In the genomic region with DNA sequence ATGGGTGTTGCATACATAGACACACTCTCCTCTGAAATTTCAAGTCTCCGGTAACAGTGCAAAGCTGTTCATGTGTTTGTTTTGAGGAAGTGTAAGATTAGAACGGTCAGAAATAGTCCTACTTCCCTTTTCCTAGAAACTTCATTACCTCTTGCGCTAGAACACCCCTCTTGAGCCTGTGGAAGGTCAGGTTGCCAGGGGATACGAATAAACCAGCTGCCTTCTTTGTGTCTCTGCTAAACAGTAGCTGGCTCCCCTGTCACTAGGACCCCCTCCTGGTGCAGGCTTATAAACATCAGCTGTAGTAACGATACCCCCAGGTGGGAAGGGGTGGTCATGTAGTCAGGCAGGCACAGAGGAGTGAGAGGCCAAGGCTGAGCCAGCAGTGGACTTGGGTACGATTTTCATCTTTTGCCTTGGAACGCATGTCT, we compare ENCODE assay signal across 12 cellular contexts.
A peak's percentile ranks its signal among the peaks of the same experiment; 100 is the strongest.
DNase-seq lines count a peak whose midpoint lies in the region; ATAC-seq and TF ChIP-seq lines count a peak whose summit lies in the region.
"Had no signal": no experiment of that assay in that cellular context is flagged by ENCODE, and none has a peak within 500 bp of the region (broad histone marks: within the 10 kb centered on the region; RNA-seq: fewer than 3 reads in every experiment).

No MANE protein-coding gene starts in this region.

- H3K4me1 ChIP-seq in esophagus muscularis mucosa: peaks cover 18 to 53% (median 40%) of the 10 kb centered on the region in 4 donors

- H3K36me3 ChIP-seq in esophagus muscularis mucosa: peaks cover 0 to 12% (median 0%) of the 10 kb centered on the region in 4 donors
- H3K36me3 ChIP-seq: brain microvascular endothelial cell had no signal

- H3K4me3 Mint-ChIP-seq in IgD-negative memory B cell (peak overlapping the region in 2 of 4 donors; percentile 41 to 53), Calu3 (ENCODE audit: low read depth, unreplicated experiment) (no peak overlapping the region), mesothelial cell of epicardium (no peak overlapping the region)

- H3K27ac ChIP-seq in esophagus muscularis mucosa (replicated peaks in 1 of 4): peak overlapping the region in 1 of 4 donors; percentile 20
- H3K27ac ChIP-seq: brain microvascular endothelial cell had no signal

- H3K4me3 ChIP-seq in esophagus muscularis mucosa: no peak overlapping the region

- no TSS peak for BruUV-seq in Calu3 (replicated peaks; lab: Mats Ljungman, UMichigan)

- TF ChIP-seq CTCF in Calu3 (IDR thresholded peaks at IDR 0.05; ENCODE audit: unreplicated experiment) (no peak), esophagus muscularis mucosa (IDR thresholded peaks at IDR 0.05) (no peak), mesothelial cell of epicardium (IDR thresholded peaks at IDR 0.05; ENCODE audit: unreplicated experiment) (no peak)

- H3K4me1 Mint-ChIP-seq in IgD-negative memory B cell (peaks cover 5 to 15% (median 12%) of the 10 kb centered on the region in 3 donors), Calu3 (ENCODE audit: low read depth, unreplicated experiment) (no peaks in the 10 kb centered on the region), mesothelial cell of epicardium (peaks cover 28% of the 10 kb centered on the region)

- DNase-seq in CD1c-positive myeloid dendritic cell (ENCODE audit: extremely low spot score) (peak; percentile 92), left cardiac atrium (no peak), SW480 (ENCODE audit: low spot score) (no peak), Calu3 (no peak), esophagus muscularis mucosa (ENCODE audit: extremely low spot score) (no peak), mesothelial cell of epicardium (ENCODE audit: low spot score in 2 of 2, unreplicated experiment in 2 of 2) (no peak)
- DNase-seq: brain microvascular endothelial cell; GOT3; NCI-H2081 treated with DMSO at 0.1 percent for 48 hours; stimulated activated CD4-positive, alpha-beta T cell treated with anti-CD3 and anti-CD28 coated beads, Interleukin-4, amount 100 ng/mL, for 24 hours had no signal

- no peak for TF ChIP-seq POLR2A in esophagus muscularis mucosa (IDR thresholded peaks at IDR 0.05; ENCODE audit: low read depth)

- intact Hi-C loops in left cardiac atrium (cut with DNase I): no loop called here
- intact Hi-C loops in Calu3 (cut with micrococcal nuclease; ENCODE audit: unreplicated experiment): no loop called here
- intact Hi-C loops in esophagus muscularis mucosa (cut with DNase I): no loop called here

- ATAC-seq in GM21423 (IDR thresholded peaks at IDR 0.05; ENCODE audit: unreplicated experiment) (peak; percentile 59), left cardiac atrium (peak; percentile 34 to 45)

- peaks cover 0 to 2% (median 0%) of the 10 kb centered on the region in 3 donors for H3K9me3 Mint-ChIP-seq in IgD-negative memory B cell
- H3K9me3 Mint-ChIP-seq in Calu3 (ENCODE audit: low read depth, unreplicated experiment): peaks cover 3% of the 10 kb centered on the region
- no peaks in the 10 kb centered on the region for H3K9me3 Mint-ChIP-seq in mesothelial cell of epicardium

- peak overlapping the region in 2 of 3 donors; percentile 38 to 42 for H3K27ac Mint-ChIP-seq in IgD-negative memory B cell
- no peak overlapping the region for H3K27ac Mint-ChIP-seq in Calu3 (ENCODE audit: unreplicated experiment)
- no peak overlapping the region for H3K27ac Mint-ChIP-seq in mesothelial cell of epicardium

- no peaks in the 10 kb centered on the region for H3K27me3 ChIP-seq in esophagus muscularis mucosa
- H3K27me3 ChIP-seq: brain microvascular endothelial cell had no signal

- 57% methylated on average over 7 of the region's 7 CpGs for WGBS in esophagus muscularis mucosa

- no peaks in the 10 kb centered on the region for H3K9me3 ChIP-seq in esophagus muscularis mucosa

- CTCF ChIA-PET in Calu3 (lab: Charles Lee): no interaction called here

- H3K27me3 Mint-ChIP-seq in IgD-negative memory B cell (peaks cover 7% of the 10 kb centered on the region), Calu3 (ENCODE audit: unreplicated experiment) (no peaks in the 10 kb centered on the region), mesothelial cell of epicardium (ENCODE audit: low read depth) (no peaks in the 10 kb centered on the region)

- no peak for TF ChIP-seq EP300 in esophagus muscularis mucosa (IDR thresholded peaks at IDR 0.05)

- H3K36me3 Mint-ChIP-seq in IgD-negative memory B cell (peaks cover 4% of the 10 kb centered on the region), Calu3 (ENCODE audit: insufficient read depth, unreplicated experiment) (no peaks in the 10 kb centered on the region), mesothelial cell of epicardium (no peaks in the 10 kb centered on the region)

Comparison
In these comparisons a context has a peak if more than half of its experiments do, and no peak if none do; other contexts are left out.
1. H3K27ac Mint-ChIP-seq: peak in IgD-negative memory B cell (2 of 3); none in Calu3 (single experiment) and mesothelial cell of epicardium (single experiment).